ENCODE assay signal across 27 cellular contexts in the genomic region with DNA sequence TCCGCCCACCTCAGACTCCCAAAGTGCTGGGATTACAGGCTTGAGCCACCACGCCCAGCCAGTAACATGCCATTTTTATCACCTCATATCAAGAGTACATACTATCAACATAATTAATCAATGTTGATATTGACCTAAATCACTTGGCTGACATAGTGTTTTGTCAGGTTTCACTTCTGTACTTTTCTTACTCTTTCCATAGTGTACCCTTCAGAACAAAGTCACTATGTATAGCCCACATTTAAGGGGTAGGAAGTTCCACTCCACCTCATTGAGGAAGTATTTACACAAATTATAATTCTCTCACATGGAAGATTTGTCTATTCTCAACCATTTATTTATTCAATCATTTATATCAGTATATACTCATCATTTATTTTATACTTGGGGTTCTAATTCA.
"Had no signal": no experiment of that assay in that cellular context is flagged by ENCODE, and none has a peak within 500 bp of the region (broad histone marks: within the 10 kb centered on the region; RNA-seq: fewer than 3 reads in every experiment).

No MANE protein-coding gene starts in this region.

- H3K9me3 Mint-ChIP-seq: naive thymus-derived CD8-positive, alpha-beta T cell; nephron; neural crest cell; stimulated activated naive CD8-positive, alpha-beta T cell treated with anti-CD3 and anti-CD28 coated beads, Interleukin-15, Interleukin-2, amounts not matched to agents 100 ng/mL and 50 ng/mL, for 24 hours had no signal

- H3K27me3 Mint-ChIP-seq: naive thymus-derived CD8-positive, alpha-beta T cell; stimulated activated naive CD8-positive, alpha-beta T cell treated with anti-CD3 and anti-CD28 coated beads, Interleukin-15, Interleukin-2, amounts not matched to agents 100 ng/mL and 50 ng/mL, for 24 hours had no signal

- H3K27me3 ChIP-seq: hepatocyte, left lung, pancreas, suprapubic skin, tibial artery, upper lobe of right lung had no signal

- H3K36me3 ChIP-seq: prostate gland, thoracic aorta had no signal

- H3K4me1 ChIP-seq: left lung, pancreas, prostate gland, suprapubic skin, upper lobe of right lung had no signal

- H3K9me3 ChIP-seq: left lung, mucosa of descending colon, pancreas, prostate gland, suprapubic skin, thoracic aorta, tibial artery, upper lobe of right lung had no signal

- H3K4me3 ChIP-seq: hepatocyte, left lung, lung, mucosa of descending colon, pancreas, prostate gland, skin epidermis, suprapubic skin, thoracic aorta, tibial artery, upper lobe of right lung had no signal

- H3K4me1 Mint-ChIP-seq: nephron, neural crest cell had no signal

- DNase-seq: islet precursor cell; left lung; midbrain; mucosa of descending colon; naive thymus-derived CD8-positive, alpha-beta T cell; nucleus accumbens; pancreas; posterior cingulate gyrus; retina; right cardiac atrium; stimulated activated CD4-positive, alpha-beta T cell treated with anti-CD3 and anti-CD28 coated beads, Interleukin-12 subunit alpha, Interleukin-12 subunit beta, amount 100 ng/mL, for 4 hours; stimulated activated CD4-positive, alpha-beta T cell treated with anti-CD3 and anti-CD28 coated beads, Interleukin-15, amount 100 ng/mL, for 24 hours; stimulated activated CD4-positive, alpha-beta T cell treated with anti-CD3 and anti-CD28 coated beads, Interleukin-2, amount 100 ng/mL, for 24 hours; stimulated activated CD4-positive, alpha-beta T cell treated with anti-CD3 and anti-CD28 coated beads, Interleukin-4, amount 100 ng/mL, for 1 hour; stimulated activated naive CD4-positive, alpha-beta T cell; tibial artery; upper lobe of right lung had no signal

- H3K27ac ChIP-seq: hepatocyte, left lung, pancreas, prostate gland, skin epidermis, suprapubic skin, thoracic aorta, tibial artery, upper lobe of right lung had no signal

- H3K27ac Mint-ChIP-seq: nephron; stimulated activated naive CD8-positive, alpha-beta T cell treated with anti-CD3 and anti-CD28 coated beads, Interleukin-15, Interleukin-2, amounts not matched to agents 100 ng/mL and 50 ng/mL, for 24 hours had no signal

- ATAC-seq: left lung; mucosa of descending colon; naive thymus-derived CD8-positive, alpha-beta T cell; pancreas; right cardiac atrium; sciatic nerve; upper lobe of right lung had no signal

- H3K4me3 Mint-ChIP-seq: naive thymus-derived CD8-positive, alpha-beta T cell; nephron; neural crest cell; stimulated activated naive CD8-positive, alpha-beta T cell treated with anti-CD3 and anti-CD28 coated beads, Interleukin-15, Interleukin-2, amounts not matched to agents 100 ng/mL and 50 ng/mL, for 24 hours had no signal
